ENCODE assay signal across 9 cellular contexts in the genomic region with DNA sequence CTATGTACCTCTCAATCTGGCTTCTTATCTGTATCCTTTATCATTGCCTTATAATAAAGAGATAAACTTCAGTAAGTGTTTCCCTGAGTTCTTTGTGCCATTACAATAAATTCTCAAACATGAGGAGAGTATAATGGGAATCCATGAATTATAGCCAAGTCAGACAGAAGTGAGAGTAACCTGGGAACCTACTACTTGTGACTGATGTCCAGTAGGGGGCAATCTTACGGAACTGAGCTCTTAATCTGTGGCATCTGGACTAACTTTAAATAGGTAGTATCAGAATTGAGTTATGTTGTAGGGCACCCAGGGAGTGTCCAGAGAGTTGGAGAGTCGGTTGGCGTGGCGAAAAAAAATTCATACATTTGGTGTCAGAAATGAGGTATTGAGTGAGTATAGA.
DNase-seq lines count a peak whose midpoint lies in the region; ATAC-seq and TF ChIP-seq lines count a peak whose summit lies in the region.
"Had no signal": no experiment of that assay in that cellular context is flagged by ENCODE, and none has a peak within 500 bp of the region (broad histone marks: within the 10 kb centered on the region; RNA-seq: fewer than 3 reads in every experiment).

No MANE protein-coding gene starts in this region.

- TF ChIP-seq CTCF in GM12872 (IDR thresholded peaks at IDR 0.05; ENCODE audit: insufficient read depth, low read depth, low read length), result peak; percentile 49
- peak; percentile 53 for TF ChIP-seq CTCF in RWPE2 (IDR thresholded peaks at IDR 0.05; ENCODE audit: poor library complexity, severe bottlenecking)

- H3K27me3 ChIP-seq in RWPE2 (ENCODE audit: insufficient read depth, poor library complexity, severe bottlenecking), result no peaks in the 10 kb centered on the region

- no peaks in the 10 kb centered on the region for H3K4me1 ChIP-seq in RWPE2 (ENCODE audit: insufficient read depth, poor library complexity, severe bottlenecking)

- no peak overlapping the region for H3K27ac ChIP-seq in RWPE2 (ENCODE audit: poor library complexity, severe bottlenecking)

- no peak overlapping the region for H3K4me3 ChIP-seq in RWPE2 (ENCODE audit: severe bottlenecking)
- H3K4me3 ChIP-seq: HAP-1 had no signal

- DNase-seq in RWPE2 (ENCODE audit: low spot score), result no peak
- no peak for DNase-seq in left lobe of liver (ENCODE audit: low spot score)
- DNase-seq in activated naive CD4-positive, alpha-beta T cell treated with anti-CD3 and anti-CD28 coated beads, Interleukin-2, amount 50 U/mL, for 16 hours, result no peak
- no peak for DNase-seq in NCI-H524 treated with DMSO at 0.1 percent for 48 hours (lab: John Stamatoyannopoulos, UW)
- DNase-seq in NCI-H2107 treated with DMSO at 0.1 percent for 48 hours (lab: John Stamatoyannopoulos, UW; ENCODE audit: unreplicated experiment), result no peak
- DNase-seq in activated CD4-positive, CD25-positive, alpha-beta regulatory T cell (lab: John Stamatoyannopoulos, UW), result no peak

- H3K9me3 ChIP-seq in RWPE2 (ENCODE audit: severe bottlenecking), result no peaks in the 10 kb centered on the region
- H3K9me3 ChIP-seq: HAP-1 had no signal

- ATAC-seq in HG03342 (IDR thresholded peaks at IDR 0.05; ENCODE audit: unreplicated experiment) (peak; percentile 83), RWPE2 (ENCODE audit: low read depth) (peak; percentile 64), left lobe of liver (peak; percentile 92)

- H3K36me3 ChIP-seq in RWPE2 (ENCODE audit: low read depth), result no peaks in the 10 kb centered on the region
- H3K36me3 ChIP-seq: HAP-1 had no signal
